ENCODE assay signal across 1 cellular context in the genomic region with DNA sequence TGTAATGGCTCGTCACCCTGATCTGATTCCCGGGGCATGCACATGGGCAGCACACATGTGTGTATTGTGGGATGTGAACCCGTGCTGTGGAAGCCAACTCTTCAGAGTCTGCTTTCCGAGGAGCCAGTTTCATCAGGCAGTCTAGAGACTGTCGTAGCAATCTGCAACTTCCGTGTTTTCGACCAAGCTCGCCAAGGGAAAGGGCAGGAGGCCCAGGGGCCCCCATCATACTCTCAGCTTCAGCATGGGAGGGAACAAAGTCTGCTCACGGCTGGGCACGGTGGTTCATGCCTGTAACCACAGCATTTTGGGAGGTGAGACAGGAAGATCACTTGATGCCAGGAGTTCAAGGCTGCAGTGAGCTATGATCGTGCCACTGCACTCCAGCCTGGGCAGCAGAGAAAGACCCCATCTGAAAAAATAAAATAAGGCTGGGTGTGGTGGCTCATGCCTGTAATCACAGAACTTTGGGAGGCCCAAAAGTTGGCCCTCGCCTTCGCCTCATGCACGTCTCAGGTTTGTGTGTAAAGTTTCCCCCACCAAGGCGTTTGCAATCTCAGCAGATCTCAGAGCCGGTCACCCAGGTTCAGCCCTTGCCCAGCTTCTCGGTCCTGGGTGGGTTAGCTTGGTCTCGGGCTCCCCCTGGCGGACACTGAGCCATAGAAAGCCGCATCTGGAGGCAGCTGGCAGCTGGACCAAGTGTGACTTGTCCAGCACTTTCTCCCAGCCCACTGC.
TF ChIP-seq lines count a peak whose summit lies in the region.

No MANE protein-coding gene starts in this region.

TF ChIP-seq in HepG2, 621 proteins besides CTCF, POLR2A, EP300 and RAD21 (continued from another document and continues in another):
- TF ChIP-seq CEBPZ (IDR thresholded peaks at IDR 0.05; ENCODE audit: low read length): no peak
- no peak for TF ChIP-seq FIP1L1 (IDR thresholded peaks at IDR 0.05; ENCODE audit: borderline replicate concordance, insufficient read depth, low read depth, low read length)
- no peak for TF ChIP-seq NCOA2 (CRISPR knock-in tag; IDR thresholded peaks at IDR 0.05)
- TF ChIP-seq, protein P1, sequence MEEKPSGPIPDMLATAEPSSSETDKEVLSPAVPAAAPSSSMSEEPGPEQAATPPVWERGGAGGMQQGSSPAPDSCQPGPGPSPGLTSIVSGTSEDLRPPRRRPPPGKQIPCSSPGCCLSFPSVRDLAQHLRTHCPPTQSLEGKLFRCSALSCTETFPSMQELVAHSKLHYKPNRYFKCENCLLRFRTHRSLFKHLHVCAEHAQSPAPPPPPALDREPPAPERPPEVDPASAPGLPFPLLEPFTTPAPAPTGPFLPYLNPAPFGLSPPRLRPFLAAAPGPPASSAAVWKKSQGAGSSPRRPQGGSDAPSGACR (CRISPR knock-in tag; IDR thresholded peaks at IDR 0.05): no peak; the same call in 1 of the 2 replicates
- TF ChIP-seq BORCS8-MEF2B (CRISPR knock-in tag; IDR thresholded peaks at IDR 0.05): 0 out of 2 replicates have a peak, but pooled peaks have one; percentile 11
- peak; percentile 61 for TF ChIP-seq GFI1 (CRISPR knock-in tag; IDR thresholded peaks at IDR 0.05; ENCODE audit: borderline replicate concordance)
- no peak for TF ChIP-seq TERF1 (CRISPR knock-in tag; IDR thresholded peaks at IDR 0.05)
- peak; percentile 9 for TF ChIP-seq ZFP36 (IDR thresholded peaks at IDR 0.05; ENCODE audit: borderline replicate concordance, low read depth, low read length, partially characterized antibody)
- TF ChIP-seq SETDB1 (CRISPR knock-in tag; IDR thresholded peaks at IDR 0.05; ENCODE audit: borderline replicate concordance): no peak
- TF ChIP-seq, protein P2, sequence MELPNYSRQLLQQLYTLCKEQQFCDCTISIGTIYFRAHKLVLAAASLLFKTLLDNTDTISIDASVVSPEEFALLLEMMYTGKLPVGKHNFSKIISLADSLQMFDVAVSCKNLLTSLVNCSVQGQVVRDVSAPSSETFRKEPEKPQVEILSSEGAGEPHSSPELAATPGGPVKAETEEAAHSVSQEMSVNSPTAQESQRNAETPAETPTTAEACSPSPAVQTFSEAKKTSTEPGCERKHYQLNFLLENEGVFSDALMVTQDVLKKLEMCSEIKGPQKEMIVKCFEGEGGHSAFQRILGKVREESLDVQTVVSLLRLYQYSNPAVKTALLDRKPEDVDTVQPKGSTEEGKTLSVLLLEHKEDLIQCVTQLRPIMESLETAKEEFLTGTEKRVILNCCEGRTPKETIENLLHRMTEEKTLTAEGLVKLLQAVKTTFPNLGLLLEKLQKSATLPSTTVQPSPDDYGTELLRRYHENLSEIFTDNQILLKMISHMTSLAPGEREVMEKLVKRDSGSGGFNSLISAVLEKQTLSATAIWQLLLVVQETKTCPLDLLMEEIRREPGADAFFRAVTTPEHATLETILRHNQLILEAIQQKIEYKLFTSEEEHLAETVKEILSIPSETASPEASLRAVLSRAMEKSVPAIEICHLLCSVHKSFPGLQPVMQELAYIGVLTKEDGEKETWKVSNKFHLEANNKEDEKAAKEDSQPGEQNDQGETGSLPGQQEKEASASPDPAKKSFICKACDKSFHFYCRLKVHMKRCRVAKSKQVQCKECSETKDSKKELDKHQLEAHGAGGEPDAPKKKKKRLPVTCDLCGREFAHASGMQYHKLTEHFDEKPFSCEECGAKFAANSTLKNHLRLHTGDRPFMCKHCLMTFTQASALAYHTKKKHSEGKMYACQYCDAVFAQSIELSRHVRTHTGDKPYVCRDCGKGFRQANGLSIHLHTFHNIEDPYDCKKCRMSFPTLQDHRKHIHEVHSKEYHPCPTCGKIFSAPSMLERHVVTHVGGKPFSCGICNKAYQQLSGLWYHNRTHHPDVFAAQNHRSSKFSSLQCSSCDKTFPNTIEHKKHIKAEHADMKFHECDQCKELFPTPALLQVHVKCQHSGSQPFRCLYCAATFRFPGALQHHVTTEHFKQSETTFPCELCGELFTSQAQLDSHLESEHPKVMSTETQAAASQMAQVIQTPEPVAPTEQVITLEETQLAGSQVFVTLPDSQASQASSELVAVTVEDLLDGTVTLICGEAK (IDR thresholded peaks at IDR 0.05): no peak
- TF ChIP-seq, protein P2 (CRISPR knock-in tag; IDR thresholded peaks at IDR 0.05): no peak
- no peak for TF ChIP-seq IRF2 (CRISPR knock-in tag; IDR thresholded peaks at IDR 0.05)
- no peak for TF ChIP-seq POGZ (CRISPR knock-in tag; IDR thresholded peaks at IDR 0.05)
- no peak for TF ChIP-seq SMAD9 (CRISPR knock-in tag; IDR thresholded peaks at IDR 0.05)
- no peak for TF ChIP-seq DMAP1 (CRISPR knock-in tag; IDR thresholded peaks at IDR 0.05)
- no peak for TF ChIP-seq MTF2 (CRISPR knock-in tag; IDR thresholded peaks at IDR 0.05; ENCODE audit: borderline replicate concordance)
- no peak for TF ChIP-seq NR2F1 (CRISPR knock-in tag; IDR thresholded peaks at IDR 0.05)
- no peak for TF ChIP-seq ZNF282 (IDR thresholded peaks at IDR 0.05; ENCODE audit: partially characterized antibody)
- no peak for TF ChIP-seq ZNF709 (CRISPR knock-in tag; IDR thresholded peaks at IDR 0.05)
- peak; percentile 45; the same call in 1 of the 2 replicates for TF ChIP-seq ZFX (CRISPR knock-in tag; IDR thresholded peaks at IDR 0.05; ENCODE audit: low read depth)
- TF ChIP-seq, protein P3, sequence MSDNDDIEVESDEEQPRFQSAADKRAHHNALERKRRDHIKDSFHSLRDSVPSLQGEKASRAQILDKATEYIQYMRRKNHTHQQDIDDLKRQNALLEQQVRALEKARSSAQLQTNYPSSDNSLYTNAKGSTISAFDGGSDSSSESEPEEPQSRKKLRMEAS (IDR thresholded peaks at IDR 0.05): no peak
- no peak for TF ChIP-seq ZNF614 (CRISPR knock-in tag; IDR thresholded peaks at IDR 0.05; ENCODE audit: borderline replicate concordance)
- TF ChIP-seq, protein P4, sequence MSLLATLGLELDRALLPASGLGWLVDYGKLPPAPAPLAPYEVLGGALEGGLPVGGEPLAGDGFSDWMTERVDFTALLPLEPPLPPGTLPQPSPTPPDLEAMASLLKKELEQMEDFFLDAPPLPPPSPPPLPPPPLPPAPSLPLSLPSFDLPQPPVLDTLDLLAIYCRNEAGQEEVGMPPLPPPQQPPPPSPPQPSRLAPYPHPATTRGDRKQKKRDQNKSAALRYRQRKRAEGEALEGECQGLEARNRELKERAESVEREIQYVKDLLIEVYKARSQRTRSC (CRISPR knock-in tag; IDR thresholded peaks at IDR 0.05; ENCODE audit: low read depth): no peak
- TF ChIP-seq POGK (CRISPR knock-in tag; conservative IDR thresholded peaks at IDR 0.05): 0 out of 2 replicates have a peak, but pooled peaks have one; percentile 20
- no peak for TF ChIP-seq ZNF776 (CRISPR knock-in tag; IDR thresholded peaks at IDR 0.05)
- peak; percentile 83 for TF ChIP-seq HOXA5 (CRISPR knock-in tag; IDR thresholded peaks at IDR 0.05)
- no peak for TF ChIP-seq NCOA5 (CRISPR knock-in tag; IDR thresholded peaks at IDR 0.05)
- TF ChIP-seq TBX3 (IDR thresholded peaks at IDR 0.05; ENCODE audit: borderline replicate concordance): no peak
- TF ChIP-seq CEBPG (CRISPR knock-in tag; IDR thresholded peaks at IDR 0.05): 0 out of 2 replicates have a peak, but pooled peaks have one; percentile 8
- no peak for TF ChIP-seq HIVEP1 (CRISPR knock-in tag; IDR thresholded peaks at IDR 0.05)
- peak; percentile 98 for TF ChIP-seq STAG1 (CRISPR knock-in tag; IDR thresholded peaks at IDR 0.05)
- TF ChIP-seq ZNF574 (CRISPR knock-in tag; IDR thresholded peaks at IDR 0.05): peak; percentile 17; the same call in 1 of the 2 replicates
